13 cellular contexts compared by ENCODE assay signal in the genomic region with DNA sequence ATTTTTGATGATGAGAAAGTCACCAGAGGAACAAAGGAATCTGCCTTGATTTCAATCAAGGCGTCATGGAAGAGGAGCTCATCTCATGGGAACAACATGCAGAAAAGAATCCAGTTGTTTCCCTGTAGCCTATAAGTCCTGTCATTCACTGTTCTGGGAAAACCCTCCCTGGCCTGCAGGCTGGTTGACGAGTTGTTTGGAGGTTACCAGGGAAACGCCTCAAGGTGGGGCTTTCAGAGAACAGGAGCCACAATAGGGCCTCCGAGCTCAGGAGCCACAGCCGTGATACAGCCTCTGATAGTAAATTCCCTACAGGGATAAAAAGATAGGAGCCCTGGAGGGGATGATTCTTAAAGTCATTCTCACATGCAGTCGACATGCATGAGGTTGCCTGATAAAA.
DNase-seq lines count a peak whose midpoint lies in the region; ATAC-seq and TF ChIP-seq lines count a peak whose summit lies in the region.
"Had no signal": no experiment of that assay in that cellular context is flagged by ENCODE, and none has a peak within 500 bp of the region (broad histone marks: within the 10 kb centered on the region; RNA-seq: fewer than 3 reads in every experiment).

No MANE protein-coding gene starts in this region.

- no peak overlapping the region for H3K27ac Mint-ChIP-seq in Caco-2 (ENCODE audit: unreplicated experiment)

- H3K27me3 ChIP-seq in Caco-2 (replicated peaks; ENCODE audit: control insufficient read depth, insufficient read depth, low read length) (no peaks in the 10 kb centered on the region), colonic mucosa (no peaks in the 10 kb centered on the region)
- H3K27me3 ChIP-seq: stomach had no signal

- no peaks in the 10 kb centered on the region for H3K9me3 Mint-ChIP-seq in Caco-2 (ENCODE audit: unreplicated experiment)
- no peaks in the 10 kb centered on the region for H3K9me3 Mint-ChIP-seq in activated T-cell treated with anti-CD3 and anti-CD28 coated beads, Interleukin-2, amount 50 U/mL, for 4 hours

- no peak for TF ChIP-seq CTCF in Caco-2 (IDR thresholded peaks at IDR 0.05; ENCODE audit: insufficient read depth in 1 of 2, low read depth in 1 of 2, low read length in 1 of 2, severe bottlenecking in 1 of 2, unreplicated experiment in 1 of 2)
- no peak for TF ChIP-seq CTCF in colonic mucosa (IDR thresholded peaks at IDR 0.05)

- DNase-seq in Caco-2, result peak; percentile 55 to 63
- peak; percentile 97 for DNase-seq in M059J (ENCODE audit: low read depth)
- peak; percentile 65 for DNase-seq in colonic mucosa
- peak; percentile 71 for DNase-seq in kidney tubule cell (ENCODE audit: low spot score)
- no peak for DNase-seq in activated CD4-positive, alpha-beta T cell treated with anti-CD3 and anti-CD28 coated beads for 1 hour
- DNase-seq in stimulated activated CD4-positive, alpha-beta T cell treated with anti-CD3 and anti-CD28 coated beads, Interleukin-4, amount 100 ng/mL, for 24 hours, result no peak
- DNase-seq in activated CD8-positive, alpha-beta memory T cell treated with anti-CD3 and anti-CD28 coated beads, Interleukin-2, amount 50 U/mL, for 48 hours, result no peak
- no peak for DNase-seq in activated T-cell treated with anti-CD3 and anti-CD28 coated beads, Interleukin-2, amount 50 U/mL, for 4 hours
- DNase-seq: activated effector memory CD4-positive, alpha-beta T cell treated with Interleukin-2 at 50 U/mL for 16 hours; head of caudate nucleus; NCI-H1092 treated with DMSO at 0.1 percent for 48 hours; stomach; T-helper 2 cell had no signal

- no peak for ATAC-seq in activated T-cell treated with anti-CD3 and anti-CD28 coated beads, Interleukin-2, amount 50 U/mL, for 4 hours

- CTCF ChIA-PET in Caco-2 (lab: Charles Lee), result no interaction called here

- no peak overlapping the region for H3K4me3 Mint-ChIP-seq in Caco-2 (ENCODE audit: unreplicated experiment)
- no peak overlapping the region for H3K4me3 Mint-ChIP-seq in activated T-cell treated with anti-CD3 and anti-CD28 coated beads, Interleukin-2, amount 50 U/mL, for 4 hours

- H3K9ac ChIP-seq in colonic mucosa (ENCODE audit: low read depth in 2 of 2, low read length in 2 of 2), result no peak overlapping the region

- H3K4me3 ChIP-seq in Caco-2 (ENCODE audit: low read depth, low read length), result no peak overlapping the region
- no peak overlapping the region for H3K4me3 ChIP-seq in colonic mucosa
- H3K4me3 ChIP-seq: stomach had no signal

- H3K36me3 Mint-ChIP-seq in Caco-2 (ENCODE audit: insufficient read depth, unreplicated experiment), result no peaks in the 10 kb centered on the region
- H3K36me3 Mint-ChIP-seq in activated T-cell treated with anti-CD3 and anti-CD28 coated beads, Interleukin-2, amount 50 U/mL, for 4 hours (ENCODE audit: insufficient read depth), result no peaks in the 10 kb centered on the region

- H3K27ac ChIP-seq in colonic mucosa, result no peak overlapping the region
- H3K27ac ChIP-seq: stomach had no signal

- POLR2A ChIA-PET in Caco-2 (lab: Charles Lee), result no interaction called here

- no peaks in the 10 kb centered on the region for H3K4me1 ChIP-seq in Caco-2
- H3K4me1 ChIP-seq in colonic mucosa, result no peaks in the 10 kb centered on the region
- H3K4me1 ChIP-seq: stomach had no signal

- no peaks in the 10 kb centered on the region for H3K36me3 ChIP-seq in Caco-2 (ENCODE audit: control insufficient read depth, insufficient read depth, low read length)
- H3K36me3 ChIP-seq in colonic mucosa, result no peaks in the 10 kb centered on the region
- H3K36me3 ChIP-seq: stomach had no signal

- intact Hi-C loops in Caco-2 (cut with micrococcal nuclease; ENCODE audit: unreplicated experiment) (no loop called here), colonic mucosa (cut with DNase I) (no loop called here)

- H3K9me3 ChIP-seq in Caco-2, result no peaks in the 10 kb centered on the region
- H3K9me3 ChIP-seq in colonic mucosa, result no peaks in the 10 kb centered on the region
- H3K9me3 ChIP-seq: stomach had no signal

- no TSS peak for BruUV-seq in Caco-2 (replicated peaks; lab: Mats Ljungman, UMichigan)

- peaks cover 6% of the 10 kb centered on the region for H3K4me1 Mint-ChIP-seq in Caco-2 (ENCODE audit: low read depth, unreplicated experiment)
- H3K4me1 Mint-ChIP-seq in activated T-cell treated with anti-CD3 and anti-CD28 coated beads, Interleukin-2, amount 50 U/mL, for 4 hours (ENCODE audit: low read depth), result no peaks in the 10 kb centered on the region

- H3K27me3 Mint-ChIP-seq in Caco-2 (ENCODE audit: insufficient read depth, unreplicated experiment), result no peaks in the 10 kb centered on the region
- peaks cover 3% of the 10 kb centered on the region for H3K27me3 Mint-ChIP-seq in activated T-cell treated with anti-CD3 and anti-CD28 coated beads, Interleukin-2, amount 50 U/mL, for 4 hours (ENCODE audit: low read depth)

Comparison
In these comparisons a context has a peak if more than half of its experiments do, and no peak if none do; other contexts are left out.
1. DNase-seq: peak in Caco-2 (2 of 2), M059J (single experiment), colonic mucosa (single experiment) and kidney tubule cell (single experiment); none in activated CD4-positive, alpha-beta T cell treated with anti-CD3 and anti-CD28 coated beads for 1 hour (single experiment), stimulated activated CD4-positive, alpha-beta T cell treated with anti-CD3 and anti-CD28 coated beads, Interleukin-4, amount 100 ng/mL, for 24 hours (single experiment), activated CD8-positive, alpha-beta memory T cell treated with anti-CD3 and anti-CD28 coated beads, Interleukin-2, amount 50 U/mL, for 48 hours (single experiment) and activated T-cell treated with anti-CD3 and anti-CD28 coated beads, Interleukin-2, amount 50 U/mL, for 4 hours (single experiment).